ENCODE assay signal across 1 cellular context in genomic region chr6:28707387-28708282, GRCh38.
TF ChIP-seq lines count a peak whose summit lies in the region.

No MANE protein-coding gene starts in this region.

TF ChIP-seq in WTC11, 78 proteins besides CTCF, POLR2A, EP300 and RAD21 (continued from another document):
- TF ChIP-seq FOXP4 (CRISPR knock-in tag; IDR thresholded peaks at IDR 0.05) (no peak), HMGXB4 (CRISPR knock-in tag; IDR thresholded peaks at IDR 0.05) (no peak), E2F5 (CRISPR knock-in tag; IDR thresholded peaks at IDR 0.05) (no peak), NR3C1 (CRISPR knock-in tag; conservative IDR thresholded peaks at IDR 0.05; ENCODE audit: low read depth) (no peak), IRF1 (CRISPR knock-in tag; IDR thresholded peaks at IDR 0.05) (no peak), NFE2L1 (CRISPR knock-in tag; IDR thresholded peaks at IDR 0.05) (no peak), ESRRA (CRISPR knock-in tag; IDR thresholded peaks at IDR 0.05; ENCODE audit: borderline replicate concordance) (no peak), ELF4 (CRISPR knock-in tag; IDR thresholded peaks at IDR 0.05; ENCODE audit: low read depth) (no peak)
- TF ChIP-seq, protein P1, sequence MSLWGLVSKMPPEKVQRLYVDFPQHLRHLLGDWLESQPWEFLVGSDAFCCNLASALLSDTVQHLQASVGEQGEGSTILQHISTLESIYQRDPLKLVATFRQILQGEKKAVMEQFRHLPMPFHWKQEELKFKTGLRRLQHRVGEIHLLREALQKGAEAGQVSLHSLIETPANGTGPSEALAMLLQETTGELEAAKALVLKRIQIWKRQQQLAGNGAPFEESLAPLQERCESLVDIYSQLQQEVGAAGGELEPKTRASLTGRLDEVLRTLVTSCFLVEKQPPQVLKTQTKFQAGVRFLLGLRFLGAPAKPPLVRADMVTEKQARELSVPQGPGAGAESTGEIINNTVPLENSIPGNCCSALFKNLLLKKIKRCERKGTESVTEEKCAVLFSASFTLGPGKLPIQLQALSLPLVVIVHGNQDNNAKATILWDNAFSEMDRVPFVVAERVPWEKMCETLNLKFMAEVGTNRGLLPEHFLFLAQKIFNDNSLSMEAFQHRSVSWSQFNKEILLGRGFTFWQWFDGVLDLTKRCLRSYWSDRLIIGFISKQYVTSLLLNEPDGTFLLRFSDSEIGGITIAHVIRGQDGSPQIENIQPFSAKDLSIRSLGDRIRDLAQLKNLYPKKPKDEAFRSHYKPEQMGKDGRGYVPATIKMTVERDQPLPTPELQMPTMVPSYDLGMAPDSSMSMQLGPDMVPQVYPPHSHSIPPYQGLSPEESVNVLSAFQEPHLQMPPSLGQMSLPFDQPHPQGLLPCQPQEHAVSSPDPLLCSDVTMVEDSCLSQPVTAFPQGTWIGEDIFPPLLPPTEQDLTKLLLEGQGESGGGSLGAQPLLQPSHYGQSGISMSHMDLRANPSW (CRISPR knock-in tag; conservative IDR thresholded peaks at IDR 0.05; ENCODE audit: low read depth) = no peak
